19 cellular contexts compared by ENCODE assay signal in the genomic region with DNA sequence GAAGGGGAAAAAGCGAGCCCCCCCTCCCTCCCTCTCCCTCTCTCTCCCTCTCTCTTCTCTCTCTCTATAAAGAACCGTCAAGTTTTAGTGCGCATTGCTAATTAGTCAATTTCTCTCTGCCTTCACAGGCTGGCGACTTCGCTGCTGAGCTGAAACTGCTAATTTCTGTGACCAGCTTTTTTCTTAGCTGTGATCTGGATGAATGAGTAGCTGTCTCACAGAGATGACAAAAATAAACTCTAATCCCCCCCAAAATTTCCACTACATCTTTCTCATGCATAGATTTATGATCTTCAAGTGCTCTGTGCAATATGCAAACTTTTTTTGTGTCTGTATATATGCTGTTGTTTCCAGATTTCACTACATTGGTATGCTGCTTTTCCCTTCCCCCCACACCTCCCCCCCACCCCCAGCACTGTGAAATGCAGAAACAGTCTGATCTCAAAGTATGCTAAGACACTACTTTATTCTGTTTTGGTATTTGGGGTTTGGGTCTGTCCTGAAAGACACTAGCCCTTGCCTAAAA. TPM values are rescaled to one million over a fixed set of nuclear protein-coding genes. Genes with fewer than 3 reads are reported as not detected.
DNase-seq lines count a peak whose midpoint lies in the region; ATAC-seq, FAIRE-seq and TF ChIP-seq lines count a peak whose summit lies in the region.
"Had no signal": no experiment of that assay in that cellular context is flagged by ENCODE, and none has a peak within 500 bp of the region (broad histone marks: within the 10 kb centered on the region; RNA-seq: fewer than 3 reads in every experiment).

No MANE protein-coding gene starts in this region.

- POLR2A ChIA-PET in H1 (lab: Charles Lee; ENCODE audit: partially characterized antibody), result interaction anchor here (1.1 kb wide), 1 partner anchor 18 kb away, joined by 3 read pairs; no protein-coding TSS in a partner anchor
- POLR2A ChIA-PET in activated CD4-positive, alpha-beta memory T cell treated with anti-CD3 and anti-CD28 coated beads for 36 hours (lab: Charles Lee), result no interaction called here
- POLR2A ChIA-PET in naive thymus-derived CD4-positive, alpha-beta T cell (lab: Charles Lee), result no interaction called here

- H3K23ac ChIP-seq in H1 (ENCODE audit: insufficient read length), result no peak overlapping the region

- no peak for TF ChIP-seq EP300 in H1 (IDR thresholded peaks at IDR 0.05; ENCODE audit: borderline replicate concordance in 1 of 2, low read depth in 2 of 2, low read length in 2 of 2)

- H3K18ac ChIP-seq in H1 (ENCODE audit: extremely low read depth, low read length), result no peak overlapping the region

- no peak for TF ChIP-seq RAD21 in H1 (IDR thresholded peaks at IDR 0.05 in 1 of 2, conservative IDR thresholded peaks at IDR 0.05 in 1 of 2; ENCODE audit: low read depth in 2 of 2, low read length in 2 of 2)

- H3K4me3 Mint-ChIP-seq in activated CD4-positive, alpha-beta memory T cell treated with anti-CD3 and anti-CD28 coated beads for 36 hours, result no peak overlapping the region
- H3K4me3 Mint-ChIP-seq in naive thymus-derived CD4-positive, alpha-beta T cell, result peak overlapping the region in 2 of 10 donors; percentile 2 to 63
- H3K4me3 Mint-ChIP-seq: activated naive CD4-positive, alpha-beta T cell treated with anti-CD3 and anti-CD28 coated beads for 36 hours; dendritic cell treated with granulocyte-macrophage colony-stimulating factor and Interleukin-4, amounts not matched to agents 40 ng/mL and 50 ng/mL, for 4 days had no signal

- peaks cover 66% of the 10 kb centered on the region for H3K27me3 ChIP-seq in HUES48 (ENCODE audit: control insufficient read depth, insufficient read depth, low read length)
- H3K27me3 ChIP-seq in H1 (replicated peaks in 1 of 4; ENCODE audit: control insufficient read depth in 3 of 4, extremely low read depth in 1 of 4, insufficient read depth in 3 of 4, low read length in 3 of 4), result peaks cover 10 to 49% (median 38%) of the 10 kb centered on the region in 4 experiments
- peaks cover 7% of the 10 kb centered on the region for H3K27me3 ChIP-seq in neuron (ENCODE audit: insufficient read depth, low read length)
- H3K27me3 ChIP-seq in naive thymus-derived CD4-positive, alpha-beta T cell (ENCODE audit: control insufficient read depth in 2 of 2, insufficient read depth in 2 of 2, low read length in 2 of 2), result peaks cover 0 to 13% of the 10 kb centered on the region in 2 donors
- H3K27me3 ChIP-seq: ovary had no signal

- H2AFZ ChIP-seq in H1 (ENCODE audit: low read length), result no peak overlapping the region
- H2AFZ ChIP-seq in neuron (ENCODE audit: low read depth, low read length), result peak overlapping the region; percentile 76

- peaks cover 10% of the 10 kb centered on the region for H3K4me1 Mint-ChIP-seq in activated CD4-positive, alpha-beta memory T cell treated with anti-CD3 and anti-CD28 coated beads for 36 hours (ENCODE audit: low read depth)
- peaks cover 0 to 15% (median 6%) of the 10 kb centered on the region in 7 donors for H3K4me1 Mint-ChIP-seq in naive thymus-derived CD4-positive, alpha-beta T cell

- peaks cover 33% of the 10 kb centered on the region for H3K4me1 ChIP-seq in HUES48 (ENCODE audit: control insufficient read depth, insufficient read depth, low read length)
- peaks cover 7 to 23% (median 15%) of the 10 kb centered on the region in 4 experiments for H3K4me1 ChIP-seq in H1 (replicated peaks in 1 of 4; ENCODE audit: control insufficient read depth in 3 of 4, insufficient read depth in 4 of 4, low read length in 3 of 4)
- peaks cover 34% of the 10 kb centered on the region for H3K4me1 ChIP-seq in neuron (ENCODE audit: insufficient read depth, low read length)
- no peaks in the 10 kb centered on the region for H3K4me1 ChIP-seq in naive thymus-derived CD4-positive, alpha-beta T cell (ENCODE audit: control insufficient read depth in 2 of 2, insufficient read depth in 2 of 2, low read length in 2 of 2)

- H3K9ac ChIP-seq in HUES48 (ENCODE audit: low read depth, low read length), result no peak overlapping the region
- H3K9ac ChIP-seq in H1 (replicated peaks in 1 of 4; ENCODE audit: extremely low read depth in 1 of 4, low read depth in 3 of 4, low read length in 3 of 4), result no peak overlapping the region
- H3K9ac ChIP-seq: KMS-11 had no signal

- H3K4me3 ChIP-seq in HUES48 (ENCODE audit: low read depth, low read length) (peak overlapping the region; percentile 62), H1 (ENCODE audit: extremely low read depth in 1 of 4, insufficient read depth in 2 of 4, low read depth in 3 of 4, low read length in 4 of 4) (peak overlapping the region in 2 of 4 experiments; percentile 44 to 90; a peak in 3 of 8 replicates), neuron (ENCODE audit: low read length) (peak overlapping the region; percentile 61)
- H3K4me3 ChIP-seq in naive thymus-derived CD4-positive, alpha-beta T cell (ENCODE audit: low read length), result no peak overlapping the region
- H3K4me3 ChIP-seq: body of pancreas, esophagus muscularis mucosa, ovary had no signal

- H3K27ac Mint-ChIP-seq in activated CD4-positive, alpha-beta memory T cell treated with anti-CD3 and anti-CD28 coated beads for 36 hours, result no peak overlapping the region
- no peak overlapping the region for H3K27ac Mint-ChIP-seq in naive thymus-derived CD4-positive, alpha-beta T cell
- H3K27ac Mint-ChIP-seq: activated naive CD4-positive, alpha-beta T cell treated with anti-CD3 and anti-CD28 coated beads for 36 hours; dendritic cell treated with granulocyte-macrophage colony-stimulating factor and Interleukin-4, amounts not matched to agents 40 ng/mL and 50 ng/mL, for 4 days had no signal

- H3K36me3 Mint-ChIP-seq in activated CD4-positive, alpha-beta memory T cell treated with anti-CD3 and anti-CD28 coated beads for 36 hours, result no peaks in the 10 kb centered on the region
- H3K36me3 Mint-ChIP-seq in naive thymus-derived CD4-positive, alpha-beta T cell, result no peaks in the 10 kb centered on the region

- CTCF ChIA-PET in H1 (lab: Charles Lee; ENCODE audit: partially characterized antibody), result no interaction called here
- CTCF ChIA-PET in activated CD4-positive, alpha-beta memory T cell treated with anti-CD3 and anti-CD28 coated beads for 36 hours (lab: Charles Lee), result no interaction called here
- CTCF ChIA-PET in naive thymus-derived CD4-positive, alpha-beta T cell (lab: Charles Lee), result no interaction called here

- H2AK5ac ChIP-seq in H1 (ENCODE audit: low read depth, low read length), result no peak overlapping the region

- no peak overlapping the region for H2BK20ac ChIP-seq in H1 (ENCODE audit: low read length)

- 0% methylated on average over 4 of the region's 5 CpGs; no CpG with 5 or more reads in 1 of the 2 experiments for WGBS in H1 (ENCODE audit: extremely low coverage in 1 of 2, insufficient coverage in 1 of 2, insufficient read length in 1 of 2, insufficient replicate concordance in 2 of 2, low coverage in 1 of 2, low lambda C conversion rate in 2 of 2, missing lambda C conversion rate in 1 of 2), 2 experiments

- no peak for DNase-seq in H1 (ENCODE audit: low read depth in 1 of 2, low spot score in 2 of 2)
- DNase-seq in NCI-H187 (lab: John Stamatoyannopoulos, UW), result no peak
- DNase-seq in iPS-NIHi11 (ENCODE audit: low spot score), result no peak
- no peak for DNase-seq in activated CD4-positive, alpha-beta memory T cell treated with anti-CD3 and anti-CD28 coated beads for 36 hours
- DNase-seq in naive thymus-derived CD4-positive, alpha-beta T cell, result no peak
- DNase-seq: activated CD4-positive, alpha-beta T cell treated with anti-CD3 and anti-CD28 coated beads for 48 hours; activated naive CD4-positive, alpha-beta T cell treated with anti-CD3 and anti-CD28 coated beads for 36 hours; body of pancreas; glutamatergic neuron; NCI-H1105 treated with DMSO at 0.1 percent for 48 hours; NCI-H2227 treated with DMSO at 0.1 percent for 48 hours; ovary had no signal

- TF ChIP-seq CTCF in H1 (IDR thresholded peaks at IDR 0.05; ENCODE audit: control extremely low read depth in 1 of 3, insufficient read depth in 1 of 3, low read depth in 1 of 3, low read length in 3 of 3), result no peak

- peaks cover 0 to 2% of the 10 kb centered on the region in 2 experiments for H4K20me1 ChIP-seq in H1 (replicated peaks in 1 of 2; ENCODE audit: control insufficient read depth in 1 of 2, insufficient read depth in 2 of 2, low read length in 2 of 2)

- H4K8ac ChIP-seq in H1 (ENCODE audit: extremely low read depth, insufficient read depth, low read length), result no peak overlapping the region

- no peak overlapping the region for H4K5ac ChIP-seq in H1 (ENCODE audit: insufficient read length, low read depth, low read length)

- H3K79me2 ChIP-seq in H1 (ENCODE audit: control insufficient read depth in 1 of 2, insufficient read depth in 2 of 2, low read length in 2 of 2), result no peaks in the 10 kb centered on the region

- no peak overlapping the region for H3K4ac ChIP-seq in H1 (replicated peaks; ENCODE audit: insufficient read length, low read depth, low read length)

- no peak overlapping the region for H2BK120ac ChIP-seq in H1 (replicated peaks; ENCODE audit: low read depth, low read length)

- no peak overlapping the region for H2BK12ac ChIP-seq in H1 (ENCODE audit: low read depth, low read length)

- H3K36me3 ChIP-seq in HUES48 (ENCODE audit: control insufficient read depth, insufficient read depth, low read length), result no peaks in the 10 kb centered on the region
- H3K36me3 ChIP-seq in H1 (ENCODE audit: control insufficient read depth in 2 of 4, insufficient read depth in 4 of 4, low read length in 3 of 4), result no peaks in the 10 kb centered on the region
- H3K36me3 ChIP-seq in neuron (ENCODE audit: insufficient read depth, low read length), result no peaks in the 10 kb centered on the region
- H3K36me3 ChIP-seq in naive thymus-derived CD4-positive, alpha-beta T cell (ENCODE audit: control insufficient read depth in 2 of 3, insufficient read depth in 3 of 3, low read length in 3 of 3), result no peaks in the 10 kb centered on the region
- H3K36me3 ChIP-seq: esophagus muscularis mucosa, ovary, tibial nerve had no signal

- peak; percentile 34 for ATAC-seq in GM18511 (IDR thresholded peaks at IDR 0.05; ENCODE audit: unreplicated experiment)
- ATAC-seq in naive thymus-derived CD4-positive, alpha-beta T cell, result no peak
- ATAC-seq: body of pancreas had no signal

- no peak for TF ChIP-seq POLR2A in H1 (IDR thresholded peaks at IDR 0.05; ENCODE audit: control extremely low read depth in 1 of 2, low read depth in 2 of 2, low read length in 2 of 2)

- H3K9me3 ChIP-seq in HUES48 (ENCODE audit: control insufficient read depth, insufficient read depth, low read length), result no peaks in the 10 kb centered on the region
- no peaks in the 10 kb centered on the region for H3K9me3 ChIP-seq in H1 (ENCODE audit: insufficient read depth in 2 of 2, low read depth in 1 of 2, low read length in 1 of 2)
- H3K9me3 ChIP-seq in neuron (ENCODE audit: low read length), result no peaks in the 10 kb centered on the region
- H3K9me3 ChIP-seq in naive thymus-derived CD4-positive, alpha-beta T cell (ENCODE audit: control insufficient read depth in 2 of 3, low read length in 3 of 3), result no peaks in the 10 kb centered on the region
- H3K9me3 ChIP-seq: body of pancreas, esophagus muscularis mucosa, ovary, tibial nerve had no signal

- no peak overlapping the region for H3K56ac ChIP-seq in H1 (replicated peaks; ENCODE audit: insufficient read length, low read depth, low read length)

- H3K27ac ChIP-seq in HUES48 (ENCODE audit: low read depth, low read length) (no peak overlapping the region), H1 (ENCODE audit: low read depth, low read length) (no peak overlapping the region)
- H3K27ac ChIP-seq in naive thymus-derived CD4-positive, alpha-beta T cell (ENCODE audit: low read depth, low read length), result no peak overlapping the region
- H3K27ac ChIP-seq: body of pancreas, esophagus muscularis mucosa, KMS-11, ovary, tibial nerve had no signal

- peaks cover 47% of the 10 kb centered on the region for H3K27me3 Mint-ChIP-seq in activated CD4-positive, alpha-beta memory T cell treated with anti-CD3 and anti-CD28 coated beads for 36 hours
- H3K27me3 Mint-ChIP-seq in naive thymus-derived CD4-positive, alpha-beta T cell, result peaks cover 52 to 64% (median 55%) of the 10 kb centered on the region in 5 donors

- no peak overlapping the region for H4K91ac ChIP-seq in H1 (replicated peaks; ENCODE audit: insufficient read length, low read length)

- H2BK15ac ChIP-seq in H1 (ENCODE audit: low read length), result no peak overlapping the region

- FAIRE-seq in H1 (lab: Jason Lieb, UNC), result no peak

- H3K4me2 ChIP-seq in H1 (ENCODE audit: insufficient read depth in 1 of 2, low read depth in 2 of 2, low read length in 2 of 2), result peak overlapping the region; percentile 84 to 100
- H3K4me2 ChIP-seq: KMS-11 had no signal

- no peak overlapping the region for H3K14ac ChIP-seq in H1 (ENCODE audit: insufficient read length)

- no peak overlapping the region for H2BK5ac ChIP-seq in H1 (ENCODE audit: low read depth, low read length)

- H3K23me2 ChIP-seq in H1 (ENCODE audit: low read depth, low read length), result peaks cover 20% of the 10 kb centered on the region

- no peaks in the 10 kb centered on the region for H3K79me1 ChIP-seq in H1 (ENCODE audit: low read depth, low read length)

- intact Hi-C loops in activated CD4-positive, alpha-beta memory T cell treated with anti-CD3 and anti-CD28 coated beads for 36 hours (cut with micrococcal nuclease), result no loop called here
- intact Hi-C loops in naive thymus-derived CD4-positive, alpha-beta T cell (cut with micrococcal nuclease), result no loop called here

- no peaks in the 10 kb centered on the region for H3K9me3 Mint-ChIP-seq in activated CD4-positive, alpha-beta memory T cell treated with anti-CD3 and anti-CD28 coated beads for 36 hours
- H3K9me3 Mint-ChIP-seq in naive thymus-derived CD4-positive, alpha-beta T cell, result peaks cover 0 to 3% (median 0%) of the 10 kb centered on the region in 11 donors
- H3K9me3 Mint-ChIP-seq: activated naive CD4-positive, alpha-beta T cell treated with anti-CD3 and anti-CD28 coated beads for 36 hours; dendritic cell treated with granulocyte-macrophage colony-stimulating factor and Interleukin-4, amounts not matched to agents 40 ng/mL and 50 ng/mL, for 4 days had no signal

RNA-seq across cellular contexts. Expression of a gene that starts 0.4 kb away (rescaled TPM):
- total RNA-seq in H1 (2021; fragmentation: NEBNext Ultra II Directional; extraction: Animal tissue kit (Norgen Biotek cat#: 25700)), result 1.2 and 1.3 TPM in 2 replicates
- 1.1 and 1.4 TPM in 2 replicates for polyA plus RNA-seq in H1 (2011; rRNA removed)
- 0.96 TPM for polyA plus RNA-seq in H1 (2011; cell fraction: cytosol; rRNA removed)
- polyA plus RNA-seq in H1 (2011; cell fraction: nucleus; rRNA removed), result 2.2 TPM
- 1.2 to 1.8 TPM (median 1.5 TPM) in 4 replicates for polyA plus RNA-seq in H1 (2012, experiment 1 of 2)
- polyA plus RNA-seq in H1 (2012, experiment 2 of 2), result 0.16 TPM
- polyA plus RNA-seq in H1 (2013, experiment 1 of 2), result 0.36 TPM
- 0.37 TPM for polyA plus RNA-seq in H1 (2013, experiment 2 of 2)
- 1.9 and 4.7 TPM in 2 replicates for polyA minus RNA-seq in H1 (2011; rRNA and poly(A)+ RNA removed)
- polyA minus RNA-seq in H1 (2011; cell fraction: cytosol; rRNA and poly(A)+ RNA removed), result 1.8 TPM
- 11.2 TPM for polyA minus RNA-seq in H1 (2011; cell fraction: nucleus; rRNA and poly(A)+ RNA removed)
- not detected for total RNA-seq in activated CD4-positive, alpha-beta memory T cell treated with anti-CD3 and anti-CD28 coated beads for 36 hours
- total RNA-seq in naive thymus-derived CD4-positive, alpha-beta T cell, result under 1 TPM in 2 of 5 experiments, not detected in 3; 0.29 to 0.59 TPM
- polyA plus RNA-seq in naive thymus-derived CD4-positive, alpha-beta T cell, result under 1 TPM in 1 of 2 donors, not detected in 1; 0.08 TPM
- total RNA-seq: activated naive CD4-positive, alpha-beta T cell treated with anti-CD3 and anti-CD28 coated beads for 36 hours; body of pancreas had no signal
